ENCODE assay signal across 8 cellular contexts in the genomic region with DNA sequence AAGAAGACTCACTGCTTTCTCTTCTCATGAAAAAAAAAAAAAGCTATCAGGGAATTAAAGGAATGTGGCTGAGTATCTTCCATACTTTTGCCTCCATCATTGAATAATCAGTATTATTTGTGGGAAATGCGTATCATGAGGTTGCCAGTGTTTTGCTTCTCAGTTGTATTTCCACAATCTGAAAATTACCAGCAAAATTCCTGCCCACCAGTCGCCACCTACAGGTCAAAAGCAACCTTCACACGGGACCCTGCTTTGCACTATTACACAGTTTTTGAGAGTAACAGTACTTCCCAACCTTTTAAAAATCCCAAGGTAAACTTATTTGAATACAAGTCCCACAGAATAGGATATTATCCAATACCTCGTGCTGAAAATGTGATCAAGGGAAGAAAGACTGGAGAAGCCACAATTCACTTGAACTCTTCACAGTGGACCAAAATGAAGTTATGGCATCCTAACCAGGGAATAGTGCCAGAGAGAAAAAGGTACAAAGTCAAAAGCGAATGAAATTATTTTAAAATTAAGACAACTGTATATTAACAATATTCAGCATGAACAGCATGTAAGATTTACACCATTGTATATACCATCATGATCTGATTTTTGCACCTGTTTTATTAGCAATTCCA. TPM values are rescaled to one million over a fixed set of nuclear protein-coding genes. Genes with fewer than 3 reads are reported as not detected.
A peak's percentile ranks its signal among the peaks of the same experiment; 100 is the strongest.
DNase-seq lines count a peak whose midpoint lies in the region; ATAC-seq and TF ChIP-seq lines count a peak whose summit lies in the region.

No MANE protein-coding gene starts in this region.

- intact Hi-C loops in testis (cut with DNase I; ENCODE audit: low total_unique reads), result no loop called here

- no peaks in the 10 kb centered on the region for H3K4me1 Mint-ChIP-seq in activated T-cell treated with anti-CD3 and anti-CD28 coated beads, Interleukin-2, amount 50 U/mL, for 4 hours (ENCODE audit: low read depth)

- no peak for TF ChIP-seq POLR2A in testis (IDR thresholded peaks at IDR 0.05)

- H3K4me3 Mint-ChIP-seq in activated T-cell treated with anti-CD3 and anti-CD28 coated beads, Interleukin-2, amount 50 U/mL, for 4 hours, result no peak overlapping the region

- no peak overlapping the region for H3K27ac ChIP-seq in testis

- WGBS in testis, 2 donors, result 41 to 60% methylated on average over 4 to 5 of the region's 5 CpGs

- peaks cover 5% of the 10 kb centered on the region for H3K27me3 Mint-ChIP-seq in activated T-cell treated with anti-CD3 and anti-CD28 coated beads, Interleukin-2, amount 50 U/mL, for 4 hours (ENCODE audit: low read depth)

- DNase-seq in activated T-cell treated with anti-CD3 and anti-CD28 coated beads for 4 hours (peak; percentile 12), HT1080 (ENCODE audit: low read depth) (peak; percentile 0), glomerular visceral epithelial cell (ENCODE audit: extremely low spot score) (peak; percentile 1), testis (peak; percentile 21), MG63 (no peak)
- no peak for DNase-seq in activated T-cell treated with anti-CD3 and anti-CD28 coated beads, Interleukin-2, amount 50 U/mL, for 4 hours
- DNase-seq in activated CD4-positive, alpha-beta T cell treated with anti-CD3 and anti-CD28 coated beads, Interleukin-2, amount 50 U/mL, for 48 hours, result peak; percentile 6 to 20

- H3K4me3 ChIP-seq in testis, result no peak overlapping the region
- no peak overlapping the region for H3K4me3 ChIP-seq in MG63

- no peaks in the 10 kb centered on the region for H3K36me3 Mint-ChIP-seq in activated T-cell treated with anti-CD3 and anti-CD28 coated beads, Interleukin-2, amount 50 U/mL, for 4 hours (ENCODE audit: insufficient read depth)

- H3K27me3 ChIP-seq in testis (no peaks in the 10 kb centered on the region), MG63 (peaks cover 2% of the 10 kb centered on the region; the same call in 1 of the 2 replicates)

- no peaks in the 10 kb centered on the region for H3K4me1 ChIP-seq in testis

- H3K9me3 ChIP-seq in testis (no peaks in the 10 kb centered on the region), MG63 (no peaks in the 10 kb centered on the region)

- H3K36me3 ChIP-seq in testis (ENCODE audit: low read depth, missing control alignments) (no peaks in the 10 kb centered on the region), MG63 (no peaks in the 10 kb centered on the region)

- H3K9me3 Mint-ChIP-seq in activated T-cell treated with anti-CD3 and anti-CD28 coated beads, Interleukin-2, amount 50 U/mL, for 4 hours, result no peaks in the 10 kb centered on the region

- no peak for ATAC-seq in activated T-cell treated with anti-CD3 and anti-CD28 coated beads, Interleukin-2, amount 50 U/mL, for 4 hours
- no peak for ATAC-seq in HG03135 (IDR thresholded peaks at IDR 0.05; ENCODE audit: unreplicated experiment)

- TF ChIP-seq CTCF in testis (IDR thresholded peaks at IDR 0.05), result peak in 2 of 3 experiments; percentile 39 to 47

RNA-seq across cellular contexts. Expression of gene PGRMC1, which starts 30.4 kb away (rescaled TPM):
- 10 to 100 TPM; 34.6 to 42.7 (median 36.7) TPM for total RNA-seq in activated T-cell treated with anti-CD3 and anti-CD28 coated beads, Interleukin-2, amount 50 U/mL, for 4 hours
- 132 and 141 TPM in 2 replicates for total RNA-seq in HT1080 (2014; rRNA removed; shearing (Covaris generic))
- 88.3 and 92.3 TPM in 2 replicates for polyA plus RNA-seq in HT1080 (2015; cell fraction: cytosol; rRNA removed)
- 52.2 and 67.6 TPM in 2 replicates for polyA plus RNA-seq in HT1080 (2015; cell fraction: nucleus; rRNA removed)
- total RNA-seq in testis, result 10 to 100 TPM; 53.5 to 99.9 TPM
- 74.8 TPM for polyA plus RNA-seq in testis (ENCODE audit: insufficient read depth, low read depth, low replicate concordance)
- 120 and 147 TPM in 2 replicates for total RNA-seq in MG63 (2014; rRNA removed; shearing (Covaris generic); ENCODE audit: low replicate concordance)

Comparison
In these comparisons a context has a peak if more than half of its experiments do, and no peak if none do; other contexts are left out.
1. DNase-seq: peak in activated T-cell treated with anti-CD3 and anti-CD28 coated beads for 4 hours (single experiment), HT1080 (single experiment), activated CD4-positive, alpha-beta T cell treated with anti-CD3 and anti-CD28 coated beads, Interleukin-2, amount 50 U/mL, for 48 hours (2 of 2), glomerular visceral epithelial cell (single experiment) and testis (single experiment); none in activated T-cell treated with anti-CD3 and anti-CD28 coated beads, Interleukin-2, amount 50 U/mL, for 4 hours (single experiment) and MG63 (single experiment).